ENCODE assay signal across 9 cellular contexts in the genomic region with DNA sequence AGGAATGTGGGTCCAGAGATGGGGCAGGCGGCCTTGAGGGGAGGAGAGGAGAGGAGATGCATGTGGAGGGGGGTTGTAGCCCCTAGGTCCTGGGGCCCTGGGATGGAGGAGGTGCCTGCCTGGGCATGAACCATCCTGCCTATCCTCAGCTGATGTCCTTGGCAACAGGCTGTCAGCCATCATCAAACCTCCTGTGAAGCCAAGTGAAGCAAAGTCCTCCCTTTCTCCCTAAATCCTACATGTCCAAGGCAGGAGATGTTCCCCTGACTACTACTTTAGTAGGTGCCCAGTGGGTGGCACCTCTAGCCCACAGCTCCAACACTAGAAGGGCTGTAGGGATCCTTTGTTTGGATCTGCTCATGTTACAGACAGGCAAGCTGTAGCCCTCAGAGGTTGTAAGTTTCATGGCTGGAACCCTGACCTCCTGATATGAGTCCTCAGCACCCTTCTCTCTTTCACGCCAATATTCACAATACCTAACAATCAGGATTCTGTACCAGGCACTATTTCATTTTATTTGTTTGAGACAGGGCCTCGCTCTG.
A peak's percentile ranks its signal among the peaks of the same experiment; 100 is the strongest.
DNase-seq lines count a peak whose midpoint lies in the region; ATAC-seq and TF ChIP-seq lines count a peak whose summit lies in the region.
"Had no signal": no experiment of that assay in that cellular context is flagged by ENCODE, and none has a peak within 500 bp of the region (broad histone marks: within the 10 kb centered on the region; RNA-seq: fewer than 3 reads in every experiment).

No MANE protein-coding gene starts in this region.

- 96 to 98% methylated on average over 3 of the region's 3 CpGs for WGBS in tibial nerve, 2 donors
- WGBS in aorta, 2 donors, result 92 to 96% methylated on average over 3 of the region's 3 CpGs

- no peak for TF ChIP-seq EP300 in tibial nerve (IDR thresholded peaks at IDR 0.05)

- TF ChIP-seq CTCF in tibial nerve (IDR thresholded peaks at IDR 0.05), result no peak

- H3K4me1 ChIP-seq in skeletal muscle tissue (ENCODE audit: control insufficient read depth in 3 of 3, insufficient read depth in 3 of 3, low read length in 3 of 3), result peaks cover 19 to 26% (median 22%) of the 10 kb centered on the region in 3 donors
- peaks cover 0 to 15% (median 0%) of the 10 kb centered on the region in 4 donors for H3K4me1 ChIP-seq in tibial nerve
- H3K4me1 ChIP-seq in aorta (ENCODE audit: control insufficient read depth in 1 of 2, insufficient read depth in 2 of 2, low read length in 2 of 2), result no peaks in the 10 kb centered on the region

- DNase-seq in NCI-H1092 treated with DMSO at 0.1 percent for 48 hours (lab: John Stamatoyannopoulos, UW) (peak; percentile 23), NCI-H1092 (lab: John Stamatoyannopoulos, UW) (no peak), NCI-H748 treated with DMSO at 0.1 percent for 48 hours (lab: John Stamatoyannopoulos, UW) (peak; percentile 25), middle frontal gyrus (ENCODE audit: extremely low spot score, low spot score) (no peak), tibial nerve (ENCODE audit: low spot score in 2 of 2) (no peak), aorta (no peak)
- DNase-seq: activated naive CD8-positive, alpha-beta T cell treated with anti-CD3 and anti-CD28 coated beads, Interleukin-2, amount 10 ng/mL, durations not matched to agents 7 days and 5 days had no signal

- H3K27me3 ChIP-seq in skeletal muscle tissue (ENCODE audit: control insufficient read depth in 3 of 3, insufficient read depth in 3 of 3, low read length in 3 of 3) (no peaks in the 10 kb centered on the region), tibial nerve (no peaks in the 10 kb centered on the region), aorta (ENCODE audit: control insufficient read depth in 1 of 2, insufficient read depth in 2 of 2, low read length in 1 of 2) (no peaks in the 10 kb centered on the region)

- H3K36me3 ChIP-seq in skeletal muscle tissue (ENCODE audit: control insufficient read depth in 3 of 3, insufficient read depth in 3 of 3, low read length in 3 of 3), result no peaks in the 10 kb centered on the region
- H3K36me3 ChIP-seq in tibial nerve, result no peaks in the 10 kb centered on the region
- H3K36me3 ChIP-seq in aorta (ENCODE audit: control insufficient read depth in 1 of 2, insufficient read depth in 2 of 2, low read length in 1 of 2), result no peaks in the 10 kb centered on the region

- H3K4me3 ChIP-seq in skeletal muscle tissue (ENCODE audit: low read length in 3 of 3) (no peak overlapping the region), tibial nerve (no peak overlapping the region), aorta (ENCODE audit: low read length in 2 of 2) (no peak overlapping the region)

- peak; percentile 46 for ATAC-seq in esophagus mucosa
- no peak for ATAC-seq in aorta (ENCODE audit: low FRiP score)

- intact Hi-C loops in aorta (cut with DNase I), result loop anchor here (5.0 to 10.0 kb wide), 4 partner anchors 284 to 556 kb away; partner anchors contain the start of gene CCDC71L (in 1 of the 2)

- H3K9me3 ChIP-seq in skeletal muscle tissue (ENCODE audit: control insufficient read depth in 3 of 3, low read length in 3 of 3), result no peaks in the 10 kb centered on the region
- no peaks in the 10 kb centered on the region for H3K9me3 ChIP-seq in tibial nerve
- no peaks in the 10 kb centered on the region for H3K9me3 ChIP-seq in aorta (ENCODE audit: control insufficient read depth, low read length)

- H3K9ac ChIP-seq in skeletal muscle tissue (ENCODE audit: low read depth in 1 of 3, low read length in 3 of 3), result peak overlapping the region in 1 of 3 donors; percentile 37

- TF ChIP-seq POLR2A in tibial nerve (IDR thresholded peaks at IDR 0.05), result no peak

- H3K27ac ChIP-seq in skeletal muscle tissue (ENCODE audit: low read depth, low read length), result peak overlapping the region; percentile 83
- H3K27ac ChIP-seq in tibial nerve, result no peak overlapping the region
- no peak overlapping the region for H3K27ac ChIP-seq in aorta (ENCODE audit: low read depth in 1 of 2, low read length in 2 of 2)

Comparison
In these comparisons a context has a peak if more than half of its experiments do, and no peak if none do; other contexts are left out.
1. DNase-seq: peak in NCI-H1092 treated with DMSO at 0.1 percent for 48 hours (single experiment) and NCI-H748 treated with DMSO at 0.1 percent for 48 hours (single experiment); none in NCI-H1092 (single experiment), middle frontal gyrus (single experiment), tibial nerve (0 of 2) and aorta (0 of 2).